3 cellular contexts compared by ENCODE assay signal in genomic region chr3:107204121-107204520, GRCh38.
"Had no signal": no experiment of that assay in that cellular context is flagged by ENCODE, and none has a peak within 500 bp of the region (broad histone marks: within the 10 kb centered on the region; RNA-seq: fewer than 3 reads in every experiment).

No MANE protein-coding gene starts in this region.

- H3K4me3 ChIP-seq: GM12878 had no signal

- DNase-seq: GDM1, GF-D8 had no signal
